17 cellular contexts compared by ENCODE assay signal in genomic region chr10:43038783-43039628, GRCh38. TPM values are rescaled to one million over a fixed set of nuclear protein-coding genes. Genes with fewer than 3 reads are reported as not detected.
DNase-seq lines count a peak whose midpoint lies in the region; ATAC-seq, FAIRE-seq and TF ChIP-seq lines count a peak whose summit lies in the region.
"Had no signal": no experiment of that assay in that cellular context is flagged by ENCODE, and none has a peak within 500 bp of the region (broad histone marks: within the 10 kb centered on the region; RNA-seq: fewer than 3 reads in every experiment).

No MANE protein-coding gene starts in this region.

- TF ChIP-seq EP300 in K562 (IDR thresholded peaks at IDR 0.05; ENCODE audit: low read length) = no peak

- CTCF ChIA-PET in K562 (lab: Yijun Ruan, JAX; ENCODE audit: low intra/inter-chr PET ratio) = no interaction called here

- H3K4me3 ChIP-seq in BLaER1 (no peak overlapping the region), K562 (no peak overlapping the region)

- FAIRE-seq in K562 (lab: Jason Lieb, UNC) = no peak

- in situ Hi-C loops in K562 (cut with MboI) = no loop called here

- BruUV-seq in K562 (replicated peaks; lab: Mats Ljungman, UMichigan) = no TSS peak

- peak overlapping the region; percentile 63 for H3K9ac ChIP-seq in BLaER1
- H3K9ac ChIP-seq in K562 (ENCODE audit: insufficient read depth in 1 of 2, low read depth in 2 of 2, low read length in 2 of 2) = no peak overlapping the region

- peak; percentile 3 for ATAC-seq in GM18511 (IDR thresholded peaks at IDR 0.05; ENCODE audit: unreplicated experiment)
- ATAC-seq in K562 = no peak
- ATAC-seq: Right ventricle myocardium inferior had no signal

- POLR2A ChIA-PET in K562 (lab: Yijun Ruan, JAX) = interaction anchor here (0.8 kb wide), 1 partner anchor 70 kb away, joined by 3 read pairs; no protein-coding TSS in a partner anchor

- H3K4me1 ChIP-seq in BLaER1 (peaks cover 89% of the 10 kb centered on the region), K562 (replicated peaks in 1 of 2; ENCODE audit: control insufficient read depth in 2 of 2, insufficient read depth in 2 of 2, low read length in 2 of 2) (no peaks in the 10 kb centered on the region)

- DNase-seq in K562 (ENCODE audit: extremely low read depth in 1 of 4, low spot score in 3 of 4) (no peak), mesenteric fat pad (ENCODE audit: low spot score) (peak; percentile 79), midbrain (lab: John Stamatoyannopoulos, UW) (no peak), T-helper 9 cell (no peak), kidney tubule cell (ENCODE audit: low spot score) (no peak)
- DNase-seq: ACHN; CD4-positive, alpha-beta T cell; DMS53; NCI-H1092; NCI-H1694; NCI-H2107; NCI-H2227 treated with DMSO at 0.1 percent for 48 hours; NCI-H524 had no signal

- TF ChIP-seq CTCF in K562 (IDR thresholded peaks at IDR 0.05 in 2 of 3, conservative IDR thresholded peaks at IDR 0.05 in 1 of 3; ENCODE audit: insufficient read depth in 2 of 3, low read depth in 1 of 3, low read length in 3 of 3) = no peak

- H3K36me3 ChIP-seq in BLaER1 = no peaks in the 10 kb centered on the region
- no peaks in the 10 kb centered on the region for H3K36me3 ChIP-seq in K562 (ENCODE audit: control insufficient read depth, insufficient read depth, low read length)

- no peaks in the 10 kb centered on the region for H3K27me3 ChIP-seq in BLaER1
- H3K27me3 ChIP-seq in K562 (ENCODE audit: control insufficient read depth in 2 of 2, insufficient read depth in 2 of 2, low read length in 2 of 2) = peaks cover 0 to 6% of the 10 kb centered on the region in 2 experiments; a peak in 1 of 5 replicates

- H4K20me1 ChIP-seq in BLaER1 = no peaks in the 10 kb centered on the region
- no peaks in the 10 kb centered on the region for H4K20me1 ChIP-seq in K562 (replicated peaks; ENCODE audit: control insufficient read depth, insufficient read depth, low read length)

- peak overlapping the region; percentile 83 for H3K27ac ChIP-seq in BLaER1
- H3K27ac ChIP-seq in K562 (ENCODE audit: extremely low read depth, low read depth, low read length) = no peak overlapping the region

- H3K9me3 ChIP-seq in BLaER1 (peaks cover 9% of the 10 kb centered on the region), K562 (replicated peaks; ENCODE audit: control insufficient read depth, insufficient read depth, low read depth, low read length) (no peaks in the 10 kb centered on the region)

- intact Hi-C loops in K562 (cut with micrococcal nuclease) = no loop called here

- under 1% methylated on average over 12 of the region's 15 CpGs for WGBS in K562 (ENCODE audit: insufficient coverage, low coverage, missing lambda C conversion rate)

- peak overlapping the region; percentile 97 for H3K4me2 ChIP-seq in BLaER1
- no peak overlapping the region for H3K4me2 ChIP-seq in K562 (ENCODE audit: insufficient read depth, low read length)

- H3K79me2 ChIP-seq in K562 (ENCODE audit: control insufficient read depth, insufficient read depth, low read length) = no peaks in the 10 kb centered on the region

- TF ChIP-seq POLR2A in K562 (conservative IDR thresholded peaks at IDR 0.05) = no peak

- H3K9me1 ChIP-seq in K562 (ENCODE audit: control insufficient read depth, insufficient read depth, low read length) = peaks cover 2% of the 10 kb centered on the region

- H2AFZ ChIP-seq in K562 (ENCODE audit: low read depth, low read length) = no peak overlapping the region

- no peak for TF ChIP-seq RAD21 in K562 (CRISPR knock-in tag; conservative IDR thresholded peaks at IDR 0.05 in 1 of 2, IDR thresholded peaks at IDR 0.05 in 1 of 2)

TF ChIP-seq in K562, 482 proteins besides CTCF, POLR2A, EP300 and RAD21:
- TF ChIP-seq PRDM10 (IDR thresholded peaks at IDR 0.05; ENCODE audit: partially characterized antibody) (peak; percentile 75), LARP7 (IDR thresholded peaks at IDR 0.05) (no peak), EGR1 (conservative IDR thresholded peaks at IDR 0.05) (peak; percentile 52; the same call in 1 of the 2 replicates)

RNA-seq across cellular contexts. Expression of gene RET, which starts 37.9 kb away (rescaled TPM):
- not detected in 2 replicates for total RNA-seq in K562 (2011; cell fraction: chromatin; rRNA removed; ENCODE audit: low replicate concordance)
- total RNA-seq in K562 (2011; cell fraction: nucleolus; rRNA removed) = not detected in 2 replicates
- not detected in 2 replicates for total RNA-seq in K562 (2011; cell fraction: nucleoplasm; rRNA removed)
- 0.05 TPM in 1 of 2 replicates, not detected in the other for total RNA-seq in K562 (2014; rRNA removed)
- total RNA-seq in K562 (2014; rRNA removed; fragmentation: Illumina TruSeq; extraction: Trizol) = not detected in 2 replicates
- total RNA-seq in K562 (2015; rRNA removed; fragmentation: Illumina TruSeq; extraction: Trizol) = not detected in 2 replicates
- 0.04 TPM in 1 of 2 replicates, not detected in the other for total RNA-seq in K562 (2021)
- not detected in 2 replicates for polyA plus RNA-seq in K562 (2011; rRNA removed)
- polyA plus RNA-seq in K562 (2011; cell fraction: cytosol; rRNA removed) = not detected in 2 replicates
- polyA plus RNA-seq in K562 (2011; cell fraction: nucleus; rRNA removed) = not detected in 2 replicates
- polyA plus RNA-seq in K562 (2012) = not detected in 2 replicates
- polyA plus RNA-seq in K562 (2014; fragmentation: Illumina TruSeq; extraction: Trizol) = not detected in 2 replicates
- polyA plus RNA-seq in K562 (2014; fragmentation: Nextera tagmentation; extraction: Ambion mirVana) = not detected
- polyA plus RNA-seq in K562 (2014; rRNA removed) = not detected in 2 replicates
- polyA minus RNA-seq in K562 (2011; rRNA and poly(A)+ RNA removed) = not detected in 2 replicates
- not detected in 2 replicates for polyA minus RNA-seq in K562 (2011; cell fraction: cytosol; rRNA and poly(A)+ RNA removed)
- polyA minus RNA-seq in K562 (2011; cell fraction: nucleus; rRNA and poly(A)+ RNA removed) = not detected in 2 replicates
- total RNA-seq in mesenteric fat pad = 0.64 TPM
- total RNA-seq: CD4-positive, alpha-beta T cell; MCF 10A had no signal
